ENCODE assay signal across 1 cellular context in genomic region chr3:138395865-138396751, GRCh38.
TF ChIP-seq lines count a peak whose summit lies in the region.

No MANE protein-coding gene starts in this region.

TF ChIP-seq in WTC11, 78 proteins besides CTCF, POLR2A, EP300 and RAD21 (continued from another document):
- TF ChIP-seq CDX4 (CRISPR knock-in tag; IDR thresholded peaks at IDR 0.05; ENCODE audit: borderline replicate concordance) (no peak), ZMAT4 (CRISPR knock-in tag; IDR thresholded peaks at IDR 0.05) (no peak), GTF2I (CRISPR knock-in tag; conservative IDR thresholded peaks at IDR 0.05) (no peak)
TF ChIP-seq in WTC11: peak in this region for 0.
